30 cellular contexts compared by ENCODE assay signal in the genomic region with DNA sequence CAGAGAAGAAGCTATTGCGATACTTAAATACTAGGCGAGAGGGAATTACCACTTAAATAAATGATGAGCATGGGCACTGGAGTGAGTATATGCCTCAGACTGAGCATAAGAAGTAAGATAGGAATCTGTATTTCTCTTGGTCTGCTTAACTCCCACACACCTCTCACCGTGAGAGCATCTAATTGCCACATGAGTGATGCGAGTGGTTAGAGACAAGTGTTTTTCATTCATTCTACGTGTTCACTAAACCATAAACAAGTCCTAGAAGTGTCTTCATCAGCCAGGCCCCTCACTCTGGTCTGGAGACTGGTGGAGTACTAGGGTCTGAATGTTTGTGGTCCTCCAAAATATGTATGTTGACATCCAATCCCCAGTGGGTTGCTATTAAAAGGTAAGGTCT.
"Had no signal": no experiment of that assay in that cellular context is flagged by ENCODE, and none has a peak within 500 bp of the region (broad histone marks: within the 10 kb centered on the region; RNA-seq: fewer than 3 reads in every experiment).

No MANE protein-coding gene starts in this region.

- H3K4me3 ChIP-seq: coronary artery, esophagus muscularis mucosa, gastroesophageal sphincter, heart left ventricle, hepatocyte, lower lobe of right lung, right atrium auricular region, smooth muscle cell, suprapubic skin, transverse colon, upper lobe of right lung, uterus had no signal

- ATAC-seq: foreskin keratinocyte; gastroesophageal sphincter; heart left ventricle; left colon; left ventricle myocardium superior; lower lobe of right lung; natural killer cell; sciatic nerve; stimulated activated naive CD8-positive, alpha-beta T cell treated with anti-CD3 and anti-CD28 coated beads, Interleukin-15, amount 100 ng/mL, for 72 hours; upper lobe of right lung had no signal

- H3K4me3 Mint-ChIP-seq: natural killer cell; neural crest cell; stimulated activated naive CD8-positive, alpha-beta T cell treated with anti-CD3 and anti-CD28 coated beads, Interleukin-15, amount 100 ng/mL, for 72 hours had no signal

- H3K36me3 Mint-ChIP-seq: natural killer cell had no signal

- H3K4me1 ChIP-seq: gastroesophageal sphincter, parathyroid adenoma, right atrium auricular region, suprapubic skin, upper lobe of right lung, uterus had no signal

- H3K27me3 ChIP-seq: esophagus muscularis mucosa, foreskin keratinocyte, gastroesophageal sphincter, heart left ventricle, hepatocyte, neutrophil, right atrium auricular region, suprapubic skin, transverse colon, upper lobe of right lung, uterus had no signal

- H3K27ac Mint-ChIP-seq: natural killer cell, progenitor cell of endocrine pancreas had no signal

- H3K36me3 ChIP-seq: gastroesophageal sphincter, heart left ventricle, lower lobe of right lung, neutrophil, right atrium auricular region, suprapubic skin, transverse colon, upper lobe of right lung, uterus had no signal

- DNase-seq: dermis blood vessel endothelial cell; effector memory CD4-positive, alpha-beta T cell; foreskin keratinocyte; heart left ventricle; kidney; left colon; left ventricle myocardium superior; lower lobe of right lung; natural killer cell; stimulated activated CD4-positive, alpha-beta T cell treated with anti-CD3 and anti-CD28 coated beads, Interleukin-12 subunit alpha, Interleukin-12 subunit beta, amount 100 ng/mL, for 4 hours; stimulated activated CD4-positive, alpha-beta T cell treated with anti-CD3 and anti-CD28 coated beads, Interleukin-1b, Interleukin-23, amount 100 ng/mL, for 48 hours; stimulated activated CD4-positive, alpha-beta T cell treated with anti-CD3 and anti-CD28 coated beads, Interleukin-4, amount 100 ng/mL, for 1 hour; stimulated activated CD8-positive, alpha-beta memory T cell treated with anti-CD3 and anti-CD28 coated beads, Interleukin-4, amount 100 ng/mL, for 48 hours; stimulated activated naive CD4-positive, alpha-beta T cell; stimulated activated naive CD8-positive, alpha-beta T cell treated with anti-CD3 and anti-CD28 coated beads, Interleukin-15, amount 100 ng/mL, for 72 hours; transverse colon; upper lobe of right lung; uterus had no signal

- H3K27me3 Mint-ChIP-seq: progenitor cell of endocrine pancreas; stimulated activated naive CD8-positive, alpha-beta T cell treated with anti-CD3 and anti-CD28 coated beads, Interleukin-15, amount 100 ng/mL, for 72 hours had no signal

- H3K9me3 ChIP-seq: esophagus muscularis mucosa, gastroesophageal sphincter, heart left ventricle, lower lobe of right lung, neutrophil, right atrium auricular region, suprapubic skin, transverse colon, upper lobe of right lung, uterus had no signal

- H3K9me3 Mint-ChIP-seq: natural killer cell; neural crest cell; stimulated activated naive CD8-positive, alpha-beta T cell treated with anti-CD3 and anti-CD28 coated beads, Interleukin-15, amount 100 ng/mL, for 72 hours had no signal
